Comparison of ENCODE assay signal across 13 cellular contexts in the genomic region with DNA sequence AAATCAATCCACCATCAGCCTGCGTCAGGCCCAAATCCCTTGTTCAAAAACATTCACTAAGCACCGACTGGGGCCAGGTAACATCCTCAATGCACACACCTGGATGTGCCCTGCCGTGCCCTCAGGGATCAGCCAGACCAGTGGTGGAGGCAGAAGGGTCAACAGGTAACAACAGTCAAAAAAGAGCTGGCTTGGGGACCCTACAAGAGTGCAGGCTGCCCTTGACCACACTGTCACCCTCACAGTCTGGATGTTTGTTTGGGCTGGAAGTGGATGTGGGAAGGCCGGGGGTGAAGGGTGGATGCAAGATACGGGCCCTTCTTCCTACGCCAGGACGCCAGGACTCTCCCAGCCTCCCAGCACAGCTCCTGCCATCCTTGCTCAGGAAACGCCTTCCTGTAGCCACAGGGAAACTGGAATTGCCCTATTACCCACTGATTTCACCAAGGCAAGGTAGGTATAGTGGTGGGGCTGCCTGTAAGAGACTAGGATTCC. TPM values are rescaled to one million over a fixed set of nuclear protein-coding genes. Genes with fewer than 3 reads are reported as not detected.
A peak's percentile ranks its signal among the peaks of the same experiment; 100 is the strongest.
DNase-seq lines count a peak whose midpoint lies in the region; ATAC-seq, FAIRE-seq and TF ChIP-seq lines count a peak whose summit lies in the region.
"Had no signal": no experiment of that assay in that cellular context is flagged by ENCODE, and none has a peak within 500 bp of the region (broad histone marks: within the 10 kb centered on the region; RNA-seq: fewer than 3 reads in every experiment).

No MANE protein-coding gene starts in this region.

- H3K27me3 ChIP-seq in astrocyte (ENCODE audit: insufficient read depth, low read length): no peaks in the 10 kb centered on the region
- H3K27me3 ChIP-seq: SJCRH30 had no signal

- H3K9me3 Mint-ChIP-seq in IgD-negative memory B cell (no peaks in the 10 kb centered on the region), astrocyte (ENCODE audit: unreplicated experiment) (no peaks in the 10 kb centered on the region), mesothelial cell of epicardium (no peaks in the 10 kb centered on the region)
- no peaks in the 10 kb centered on the region for H3K9me3 Mint-ChIP-seq in stimulated activated memory B cell treated with anti-CD40 and anti-IgM and Interleukin-4, amounts not matched to agents 10 μg/mL and 1 μg/mL and 100 μg/mL, for 72 hours

- no peak overlapping the region for H2AFZ ChIP-seq in astrocyte (ENCODE audit: low read depth, low read length)
- H2AFZ ChIP-seq: GM23248 had no signal

- peaks cover 26% of the 10 kb centered on the region for H3K4me1 ChIP-seq in astrocyte (ENCODE audit: insufficient read depth, low read length)

- no peaks in the 10 kb centered on the region for H3K9me3 ChIP-seq in astrocyte (ENCODE audit: insufficient read depth, low read depth, low read length)
- H3K9me3 ChIP-seq: SJCRH30 had no signal

- peak overlapping the region in 3 of 4 donors; percentile 13 to 57 (median 47) for H3K4me3 Mint-ChIP-seq in IgD-negative memory B cell
- peak overlapping the region; percentile 79 for H3K4me3 Mint-ChIP-seq in astrocyte (ENCODE audit: unreplicated experiment)
- peak overlapping the region; percentile 72 for H3K4me3 Mint-ChIP-seq in mesothelial cell of epicardium
- H3K4me3 Mint-ChIP-seq in stimulated activated memory B cell treated with anti-CD40 and anti-IgM and Interleukin-4, amounts not matched to agents 10 μg/mL and 1 μg/mL and 100 μg/mL, for 72 hours: peak overlapping the region; percentile 14

- no peaks in the 10 kb centered on the region for H3K36me3 ChIP-seq in astrocyte (ENCODE audit: insufficient read depth, low read length)
- H3K36me3 ChIP-seq: SJCRH30 had no signal

- H3K4me1 Mint-ChIP-seq in IgD-negative memory B cell (peaks cover under 1 to 3% (median 3%) of the 10 kb centered on the region in 3 donors), astrocyte (ENCODE audit: low read depth, unreplicated experiment) (peaks cover 33% of the 10 kb centered on the region), mesothelial cell of epicardium (peaks cover 37% of the 10 kb centered on the region)
- peaks cover 18% of the 10 kb centered on the region for H3K4me1 Mint-ChIP-seq in stimulated activated memory B cell treated with anti-CD40 and anti-IgM and Interleukin-4, amounts not matched to agents 10 μg/mL and 1 μg/mL and 100 μg/mL, for 72 hours

- H3K9ac ChIP-seq in astrocyte (ENCODE audit: low read length): no peak overlapping the region

- no peak overlapping the region for H3K4me3 ChIP-seq in astrocyte (ENCODE audit: insufficient read depth, low read depth, low read length)

- H3K4me2 ChIP-seq in astrocyte (ENCODE audit: low read length): peak overlapping the region; percentile 96

- no peak for ATAC-seq in stimulated activated memory B cell treated with anti-CD40 and anti-IgM and Interleukin-4, amounts not matched to agents 10 μg/mL and 1 μg/mL and 100 μg/mL, for 72 hours
- ATAC-seq in GM19452 (IDR thresholded peaks at IDR 0.05; ENCODE audit: unreplicated experiment): no peak

- no peak for FAIRE-seq in astrocyte (lab: Jason Lieb, UNC)
- FAIRE-seq: colon, D721Med, frontal cortex had no signal

- H3K27me3 Mint-ChIP-seq in IgD-negative memory B cell (peaks cover 2% of the 10 kb centered on the region), astrocyte (ENCODE audit: low read depth, unreplicated experiment) (no peaks in the 10 kb centered on the region), mesothelial cell of epicardium (ENCODE audit: low read depth) (no peaks in the 10 kb centered on the region)
- peaks cover 7% of the 10 kb centered on the region for H3K27me3 Mint-ChIP-seq in stimulated activated memory B cell treated with anti-CD40 and anti-IgM and Interleukin-4, amounts not matched to agents 10 μg/mL and 1 μg/mL and 100 μg/mL, for 72 hours

- H3K36me3 Mint-ChIP-seq in IgD-negative memory B cell: no peaks in the 10 kb centered on the region
- H3K36me3 Mint-ChIP-seq in astrocyte (ENCODE audit: low read depth, unreplicated experiment): peaks cover 10% of the 10 kb centered on the region
- H3K36me3 Mint-ChIP-seq in mesothelial cell of epicardium: no peaks in the 10 kb centered on the region
- H3K36me3 Mint-ChIP-seq in stimulated activated memory B cell treated with anti-CD40 and anti-IgM and Interleukin-4, amounts not matched to agents 10 μg/mL and 1 μg/mL and 100 μg/mL, for 72 hours: no peaks in the 10 kb centered on the region

- in situ Hi-C loops in G401 (cut with HindIII; ENCODE audit: low sequenced_read_pairs): no loop called here

- DNase-seq in astrocyte (ENCODE audit: low read depth): no peak
- peak in 1 of 2 experiments; percentile 15 for DNase-seq in mesothelial cell of epicardium (ENCODE audit: low spot score in 2 of 2, unreplicated experiment in 2 of 2)
- DNase-seq in G401 (ENCODE audit: low spot score): no peak
- no peak for DNase-seq in SHP77 treated with DMSO at 0.1 percent for 48 hours (lab: John Stamatoyannopoulos, UW)
- DNase-seq: activated CD4-positive, alpha-beta T cell treated with anti-CD3 and anti-CD28 coated beads for 48 hours; GM23248 had no signal

- no peak overlapping the region for H3K27ac ChIP-seq in astrocyte (ENCODE audit: low read depth, low read length)
- H3K27ac ChIP-seq: GM23248 had no signal

- peaks cover 73% of the 10 kb centered on the region for H3K79me2 ChIP-seq in astrocyte (ENCODE audit: insufficient read depth, low read length)

- peaks cover 56% of the 10 kb centered on the region for H4K20me1 ChIP-seq in astrocyte (ENCODE audit: insufficient read depth, low read length)

- H3K27ac Mint-ChIP-seq in IgD-negative memory B cell: no peak overlapping the region
- no peak overlapping the region for H3K27ac Mint-ChIP-seq in astrocyte (ENCODE audit: unreplicated experiment)
- H3K27ac Mint-ChIP-seq in mesothelial cell of epicardium: peak overlapping the region; percentile 59
- no peak overlapping the region for H3K27ac Mint-ChIP-seq in stimulated activated memory B cell treated with anti-CD40 and anti-IgM and Interleukin-4, amounts not matched to agents 10 μg/mL and 1 μg/mL and 100 μg/mL, for 72 hours

- TF ChIP-seq CTCF in astrocyte (IDR thresholded peaks at IDR 0.05; ENCODE audit: insufficient read depth, low read depth, low read length) (no peak), mesothelial cell of epicardium (IDR thresholded peaks at IDR 0.05; ENCODE audit: unreplicated experiment) (no peak)

RNA-seq across cellular contexts. Expression of a gene that starts 2.7 kb away (rescaled TPM):
- 175 TPM for polyA plus RNA-seq in IgD-negative memory B cell
- total RNA-seq in astrocyte (50.2 and 51.0 TPM in 2 replicates), mesothelial cell of epicardium (45.7 to 47.4 TPM (median 46.2 TPM) in 3 replicates)
- total RNA-seq in G401 (2014; rRNA removed; shearing (Covaris generic)): 11.1 and 14.2 TPM in 2 replicates

Comparison
In these comparisons a context has a peak if more than half of its experiments do, and no peak if none do; other contexts are left out.
1. H3K4me3 Mint-ChIP-seq: peak in every context shown above with its lines; median percentile 79 in astrocyte; 72 in mesothelial cell of epicardium; 47 in IgD-negative memory B cell; 14 in stimulated activated memory B cell treated with anti-CD40 and anti-IgM and Interleukin-4, amounts not matched to agents 10 μg/mL and 1 μg/mL and 100 μg/mL, for 72 hours.